32 cellular contexts compared by ENCODE assay signal in genomic region chr3:164812042-164812441, GRCh38.
DNase-seq lines count a peak whose midpoint lies in the region; ATAC-seq, FAIRE-seq and TF ChIP-seq lines count a peak whose summit lies in the region.
"Had no signal": no experiment of that assay in that cellular context is flagged by ENCODE, and none has a peak within 500 bp of the region (broad histone marks: within the 10 kb centered on the region; RNA-seq: fewer than 3 reads in every experiment).

No MANE protein-coding gene starts in this region.

- no peak overlapping the region for H2AFZ ChIP-seq in HepG2 (ENCODE audit: low read length)
- H2AFZ ChIP-seq in H1 (ENCODE audit: low read length), result no peak overlapping the region

- H3K9ac ChIP-seq in HepG2 (ENCODE audit: insufficient read depth, low read depth, low read length) (no peak overlapping the region), H1 (replicated peaks in 1 of 4; ENCODE audit: extremely low read depth in 1 of 4, low read depth in 3 of 4, low read length in 3 of 4) (no peak overlapping the region)
- H3K9ac ChIP-seq: BLaER1; BLaER1 treated with 17β-estradiol and CSF1 and Interleukin-3, amounts not matched to agents 10 nM and 100 nM had no signal

- CTCF ChIA-PET in HepG2 (lab: Yijun Ruan, JAX; ENCODE audit: low intra/inter-chr PET ratio, low total read pairs), result no interaction called here
- CTCF ChIA-PET in H1 (lab: Charles Lee; ENCODE audit: partially characterized antibody), result no interaction called here

- no peak overlapping the region for H4K91ac ChIP-seq in H1 (replicated peaks; ENCODE audit: insufficient read length, low read length)

- H3K79me1 ChIP-seq in H1 (ENCODE audit: low read depth, low read length), result no peaks in the 10 kb centered on the region

- 24% methylated on average over 6 of the region's 6 CpGs for WGBS in HepG2 (ENCODE audit: low lambda C conversion rate)
- 69% methylated on average over 6 of the region's 6 CpGs for WGBS in right lobe of liver (ENCODE audit: insufficient coverage, low coverage, low lambda C conversion rate, missing lambda C conversion rate)
- WGBS in H1 (ENCODE audit: extremely low coverage in 1 of 2, insufficient coverage in 1 of 2, insufficient read length in 1 of 2, insufficient replicate concordance in 2 of 2, low coverage in 1 of 2, low lambda C conversion rate in 2 of 2, missing lambda C conversion rate in 1 of 2), 2 experiments, result 96% methylated on average over 6 of the region's 6 CpGs; no CpG with 5 or more reads in 1 of the 2 experiments

- DNase-seq in HepG2 (ENCODE audit: low spot score), result no peak
- no peak for DNase-seq in right lobe of liver
- no peak for DNase-seq in H1 (ENCODE audit: low read depth in 1 of 2, low spot score in 2 of 2)
- DNase-seq in COLO829 (ENCODE audit: low spot score), result no peak
- DNase-seq in NCI-H69 (lab: John Stamatoyannopoulos, UW), result no peak
- DNase-seq: 8988T; ACHN; AML-193; BE2C; C1 segment of cervical spinal cord; Caco-2; Calu3; CD4-positive, alpha-beta memory T cell; CD4-positive, alpha-beta T cell; CD4-positive, CD25-positive, alpha-beta regulatory T cell; CD8-positive, alpha-beta memory T cell; CD8-positive, alpha-beta T cell; COR-L47; DMS 273 treated with DMSO at 0.1 percent for 48 hours; DMS153; DMS53; DMS79; DMS79 treated with DMSO at 0.1 percent for 48 hours; DND-41; EL had no signal

- H3K27ac ChIP-seq in HepG2 (ENCODE audit: extremely low read length, insufficient read depth, low read length) (no peak overlapping the region), right lobe of liver (no peak overlapping the region), H1 (ENCODE audit: low read depth, low read length) (no peak overlapping the region)
- H3K27ac ChIP-seq: 22Rv1; A549; BLaER1; BLaER1 treated with 17β-estradiol and CSF1 and Interleukin-3, amounts not matched to agents 10 nM and 100 nM; C4-2B had no signal

- H3K4me3 ChIP-seq in HepG2 (replicated peaks in 1 of 3; ENCODE audit: insufficient read depth in 1 of 3, low read depth in 2 of 3, low read length in 3 of 3) (no peak overlapping the region), right lobe of liver (no peak overlapping the region), H1 (ENCODE audit: extremely low read depth in 1 of 4, insufficient read depth in 2 of 4, low read depth in 3 of 4, low read length in 4 of 4) (no peak overlapping the region)
- H3K4me3 ChIP-seq: A549; BLaER1; BLaER1 treated with 17β-estradiol and CSF1 and Interleukin-3, amounts not matched to agents 10 nM and 100 nM had no signal

- no peak for TF ChIP-seq EP300 in HepG2 (IDR thresholded peaks at IDR 0.05; ENCODE audit: low read depth in 2 of 2, low read length in 2 of 2)
- TF ChIP-seq EP300 in HepG2 (CRISPR knock-in tag; IDR thresholded peaks at IDR 0.05; ENCODE audit: borderline replicate concordance), result no peak
- TF ChIP-seq EP300 in Ishikawa (IDR thresholded peaks at IDR 0.05; ENCODE audit: borderline replicate concordance), result no peak
- no peak for TF ChIP-seq EP300 in H1 (IDR thresholded peaks at IDR 0.05; ENCODE audit: borderline replicate concordance in 1 of 2, low read depth in 2 of 2, low read length in 2 of 2)

- H4K20me1 ChIP-seq in HepG2 (ENCODE audit: insufficient read depth, low read length), result no peaks in the 10 kb centered on the region
- H4K20me1 ChIP-seq in H1 (replicated peaks in 1 of 2; ENCODE audit: control insufficient read depth in 1 of 2, insufficient read depth in 2 of 2, low read length in 2 of 2), result no peaks in the 10 kb centered on the region
- H4K20me1 ChIP-seq: BLaER1; BLaER1 treated with 17β-estradiol and CSF1 and Interleukin-3, amounts not matched to agents 10 nM and 100 nM had no signal

- TF ChIP-seq CTCF in HepG2 (CRISPR knock-in tag; IDR thresholded peaks at IDR 0.05), result no peak
- no peak for TF ChIP-seq CTCF in right lobe of liver (IDR thresholded peaks at IDR 0.05)
- TF ChIP-seq CTCF in H1 (IDR thresholded peaks at IDR 0.05; ENCODE audit: control extremely low read depth in 1 of 3, insufficient read depth in 1 of 3, low read depth in 1 of 3, low read length in 3 of 3), result no peak

- no peak overlapping the region for H4K8ac ChIP-seq in H1 (ENCODE audit: extremely low read depth, insufficient read depth, low read length)

- intact Hi-C loops in HepG2 (cut with micrococcal nuclease; ENCODE audit: unreplicated experiment), result no loop called here
- intact Hi-C loops in right lobe of liver (cut with DNase I), result no loop called here

- H3K79me2 ChIP-seq in HepG2 (ENCODE audit: insufficient read depth, low read length) (no peaks in the 10 kb centered on the region), H1 (ENCODE audit: control insufficient read depth in 1 of 2, insufficient read depth in 2 of 2, low read length in 2 of 2) (no peaks in the 10 kb centered on the region)

- no peak overlapping the region for H3K18ac ChIP-seq in H1 (ENCODE audit: extremely low read depth, low read length)

- H3K36me3 ChIP-seq in HepG2 (replicated peaks in 1 of 2; ENCODE audit: control insufficient read depth in 1 of 2, insufficient read depth in 2 of 2, low read length in 2 of 2) (no peaks in the 10 kb centered on the region), right lobe of liver (no peaks in the 10 kb centered on the region), H1 (ENCODE audit: control insufficient read depth in 2 of 4, insufficient read depth in 4 of 4, low read length in 3 of 4) (no peaks in the 10 kb centered on the region)
- H3K36me3 ChIP-seq: BE2C; BLaER1; BLaER1 treated with 17β-estradiol and CSF1 and Interleukin-3, amounts not matched to agents 10 nM and 100 nM had no signal

- ATAC-seq in HepG2 (no peak), right lobe of liver (no peak)
- ATAC-seq: A549; CD8-positive, alpha-beta T cell had no signal

- no peak overlapping the region for H3K4ac ChIP-seq in H1 (replicated peaks; ENCODE audit: insufficient read length, low read depth, low read length)

- H2BK20ac ChIP-seq in H1 (ENCODE audit: low read length), result no peak overlapping the region

- no peak overlapping the region for H2BK15ac ChIP-seq in H1 (ENCODE audit: low read length)

- H4K5ac ChIP-seq in H1 (ENCODE audit: insufficient read length, low read depth, low read length), result no peak overlapping the region

- FAIRE-seq in HepG2 (lab: Jason Lieb, UNC) (no peak), H1 (lab: Jason Lieb, UNC) (no peak)
- FAIRE-seq: A549, D721Med had no signal

- H2AK5ac ChIP-seq in H1 (ENCODE audit: low read depth, low read length), result no peak overlapping the region

- H2BK120ac ChIP-seq in H1 (replicated peaks; ENCODE audit: low read depth, low read length), result no peak overlapping the region

- H3K56ac ChIP-seq in H1 (replicated peaks; ENCODE audit: insufficient read length, low read depth, low read length), result no peak overlapping the region

- H3K27me3 ChIP-seq in HepG2 (ENCODE audit: control insufficient read depth in 1 of 2, insufficient read depth in 2 of 2, low read length in 2 of 2) (no peaks in the 10 kb centered on the region), right lobe of liver (no peaks in the 10 kb centered on the region), H1 (replicated peaks in 1 of 4; ENCODE audit: control insufficient read depth in 3 of 4, extremely low read depth in 1 of 4, insufficient read depth in 3 of 4, low read length in 3 of 4) (no peaks in the 10 kb centered on the region)
- H3K27me3 ChIP-seq: BE2C; BLaER1; BLaER1 treated with 17β-estradiol and CSF1 and Interleukin-3, amounts not matched to agents 10 nM and 100 nM had no signal

- POLR2A ChIA-PET in HepG2 (lab: Yijun Ruan, JAX), result no interaction called here
- POLR2A ChIA-PET in H1 (lab: Charles Lee; ENCODE audit: partially characterized antibody), result no interaction called here

- H3K23ac ChIP-seq in H1 (ENCODE audit: insufficient read length), result no peak overlapping the region

- H3K23me2 ChIP-seq in H1 (ENCODE audit: low read depth, low read length), result no peaks in the 10 kb centered on the region

- H3K4me2 ChIP-seq in HepG2 (ENCODE audit: low read depth, low read length) (no peak overlapping the region), H1 (ENCODE audit: insufficient read depth in 1 of 2, low read depth in 2 of 2, low read length in 2 of 2) (no peak overlapping the region)
- H3K4me2 ChIP-seq: A549; BLaER1; BLaER1 treated with 17β-estradiol and CSF1 and Interleukin-3, amounts not matched to agents 10 nM and 100 nM had no signal

- H3K4me1 ChIP-seq in HepG2 (ENCODE audit: insufficient read depth, low read length) (no peaks in the 10 kb centered on the region), right lobe of liver (no peaks in the 10 kb centered on the region), H1 (replicated peaks in 1 of 4; ENCODE audit: control insufficient read depth in 3 of 4, insufficient read depth in 4 of 4, low read length in 3 of 4) (no peaks in the 10 kb centered on the region)
- H3K4me1 ChIP-seq: A549; BE2C; BLaER1; BLaER1 treated with 17β-estradiol and CSF1 and Interleukin-3, amounts not matched to agents 10 nM and 100 nM; Caco-2 had no signal

- H2BK5ac ChIP-seq in H1 (ENCODE audit: low read depth, low read length), result no peak overlapping the region

- H3K14ac ChIP-seq in H1 (ENCODE audit: insufficient read length), result no peak overlapping the region

- TF ChIP-seq POLR2A in HepG2 (IDR thresholded peaks at IDR 0.05; ENCODE audit: insufficient read depth in 1 of 2, low read depth in 2 of 2, low read length in 2 of 2) (no peak), right lobe of liver (IDR thresholded peaks at IDR 0.05) (no peak), H1 (IDR thresholded peaks at IDR 0.05; ENCODE audit: control extremely low read depth in 1 of 2, low read depth in 2 of 2, low read length in 2 of 2) (no peak)

- H2BK12ac ChIP-seq in H1 (ENCODE audit: low read depth, low read length), result no peak overlapping the region

- BruUV-seq in HepG2 (replicated peaks; lab: Mats Ljungman, UMichigan), result no TSS peak

- in situ Hi-C loops in HepG2 (cut with HindIII; ENCODE audit: extremely low pct_ligation_motif_present, low pct_unique_long_range_greater_than_20kb), result no loop called here

- TF ChIP-seq RAD21 in HepG2 (CRISPR knock-in tag; IDR thresholded peaks at IDR 0.05) (no peak), Ishikawa (IDR thresholded peaks at IDR 0.05; ENCODE audit: low read depth) (no peak), H1 (IDR thresholded peaks at IDR 0.05 in 1 of 2, conservative IDR thresholded peaks at IDR 0.05 in 1 of 2; ENCODE audit: low read depth in 2 of 2, low read length in 2 of 2) (no peak)

- H3K9me3 ChIP-seq in HepG2 (ENCODE audit: low read length) (no peaks in the 10 kb centered on the region), right lobe of liver (no peaks in the 10 kb centered on the region), H1 (ENCODE audit: insufficient read depth in 2 of 2, low read depth in 1 of 2, low read length in 1 of 2) (no peaks in the 10 kb centered on the region)
- H3K9me3 ChIP-seq: A549; BE2C; BLaER1; BLaER1 treated with 17β-estradiol and CSF1 and Interleukin-3, amounts not matched to agents 10 nM and 100 nM; Caco-2 had no signal

TF ChIP-seq in Ishikawa, 13 proteins besides CTCF, POLR2A, EP300 and RAD21:
- TF ChIP-seq FOXM1 (IDR thresholded peaks at IDR 0.05; ENCODE audit: borderline replicate concordance, low read depth) (no peak), CEBPB (IDR thresholded peaks at IDR 0.05) (peak; percentile 59)

TF ChIP-seq in H1, 55 proteins besides CTCF, POLR2A, EP300 and RAD21:
- TF ChIP-seq CEBPB (IDR thresholded peaks at IDR 0.05; ENCODE audit: low read depth, low read length), result peak; percentile 55; the same call in 1 of the 2 replicates
- no peak for TF ChIP-seq RFX5 (IDR thresholded peaks at IDR 0.05; ENCODE audit: borderline replicate concordance, low read depth, low read length)
- no peak for TF ChIP-seq SAP30 (IDR thresholded peaks at IDR 0.05; ENCODE audit: insufficient read depth, insufficient replicate concordance, low read length)

Comparison
In these comparisons a context has a peak if more than half of its experiments do, and no peak if none do; other contexts are left out.
1. Of the 41 proteins assayed by ChIP-seq in both HepG2 and H1: peak only in HepG2: none; only in H1: none; in both: CEBPB; in neither: 40.